15 cellular contexts compared by ENCODE assay signal in the genomic region with DNA sequence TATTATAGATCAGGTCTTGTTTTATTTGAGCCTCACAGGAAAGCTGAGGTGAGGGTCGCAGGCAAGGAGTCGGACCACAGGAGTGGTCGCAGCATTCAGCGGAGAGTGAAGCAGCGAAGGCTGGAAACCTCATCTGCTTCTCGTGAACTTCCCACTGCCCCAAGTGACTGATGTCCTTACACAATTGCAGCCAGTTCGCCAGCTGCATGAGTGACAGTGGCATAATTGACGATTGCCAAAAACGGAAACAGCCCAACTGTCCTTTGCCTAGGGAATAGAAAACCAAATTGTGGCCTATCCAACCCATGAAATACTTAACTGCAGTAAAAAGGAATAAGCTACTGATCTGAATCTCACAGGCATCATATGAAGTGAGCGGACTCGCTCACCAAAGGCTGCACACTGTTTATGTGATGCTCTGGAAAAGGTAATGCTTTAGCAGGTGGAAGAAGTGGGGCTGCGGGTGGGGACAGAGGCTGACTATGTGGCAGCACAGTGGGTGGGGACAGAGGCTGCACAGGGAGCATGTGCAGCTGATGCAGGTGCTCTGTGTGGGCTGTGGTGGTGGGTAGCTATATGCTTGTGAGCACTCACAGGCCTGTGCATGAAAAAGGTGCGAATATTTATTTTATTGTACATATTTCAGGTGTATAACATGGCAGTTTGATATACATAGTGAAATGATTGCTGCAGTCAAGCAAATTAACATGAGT. TPM values are rescaled to one million over a fixed set of nuclear protein-coding genes. Genes with fewer than 3 reads are reported as not detected.
DNase-seq lines count a peak whose midpoint lies in the region; TF ChIP-seq lines count a peak whose summit lies in the region.
"Had no signal": no experiment of that assay in that cellular context is flagged by ENCODE, and none has a peak within 500 bp of the region (broad histone marks: within the 10 kb centered on the region; RNA-seq: fewer than 3 reads in every experiment).

No MANE protein-coding gene starts in this region.

- in situ Hi-C loops in HAP-1 (cut with MboI; ENCODE audit: low sequenced_read_pairs), result no loop called here

- DNase-seq in CD1c-positive myeloid dendritic cell (ENCODE audit: extremely low spot score) (peak; percentile 85), MV-4-11 (lab: John Stamatoyannopoulos, UW) (peak; percentile 96), SKM-1 treated with dmso at 0.1 percent for 144 hours (lab: John Stamatoyannopoulos, UW; ENCODE audit: unreplicated experiment) (peak; percentile 66), H4 (ENCODE audit: low spot score) (no peak), HAP-1 (ENCODE audit: low spot score in 2 of 2) (no peak)
- DNase-seq in activated CD4-positive, alpha-beta T cell treated with anti-CD3 and anti-CD28 coated beads for 1 hour, result no peak
- DNase-seq: CD8-positive, alpha-beta memory T cell; DND-41; HCEC 1CT; IMR-90; NCI-H1092; NCI-H2107; NCI-H69; SHP77 treated with DMSO at 0.1 percent for 48 hours had no signal

- TF ChIP-seq CTCF in neutrophil (IDR thresholded peaks at IDR 0.05), result no peak

- H3K27ac ChIP-seq in neutrophil, result peak overlapping the region; percentile 70

- no peaks in the 10 kb centered on the region for H3K27me3 ChIP-seq in neutrophil
- peaks cover 15% of the 10 kb centered on the region; the same call in 1 of the 2 replicates for H3K27me3 ChIP-seq in HAP-1 (ENCODE audit: low read depth)

- H3K4me3 ChIP-seq in neutrophil (ENCODE audit: low read depth in 1 of 2, low read length in 1 of 2), result peak overlapping the region; percentile 6 to 11
- no peak overlapping the region for H3K4me3 ChIP-seq in HAP-1

- H3K4me1 ChIP-seq in neutrophil (ENCODE audit: control insufficient read depth in 1 of 2, insufficient read depth in 1 of 2, low read depth in 1 of 2, low read length in 1 of 2), result peaks cover 76 to 77% of the 10 kb centered on the region in 2 experiments
- H3K4me1 ChIP-seq in HAP-1, result no peaks in the 10 kb centered on the region

- no peaks in the 10 kb centered on the region for H3K36me3 ChIP-seq in neutrophil
- H3K36me3 ChIP-seq in HAP-1 (replicated peaks), result no peaks in the 10 kb centered on the region

- H3K9me3 ChIP-seq in neutrophil (no peaks in the 10 kb centered on the region), HAP-1 (no peaks in the 10 kb centered on the region)

RNA-seq across cellular contexts. Expression of gene NLRP3, which starts 4.2 kb away (rescaled TPM):
- total RNA-seq in H4 (2014; rRNA removed; shearing (Covaris generic)), result 0.50 TPM in 1 of 2 replicates, not detected in the other

RNA-seq across cellular contexts. Expression of gene OR2B11, which starts 46.2 kb away (rescaled TPM):
- not detected in 2 replicates for total RNA-seq in H4 (2014; rRNA removed; shearing (Covaris generic))
- total RNA-seq: CD8-positive, alpha-beta memory T cell; IMR-90 had no signal

Comparison
In these comparisons a context has a peak if more than half of its experiments do, and no peak if none do; other contexts are left out.
1. DNase-seq: peak in CD1c-positive myeloid dendritic cell (single experiment), MV-4-11 (single experiment) and SKM-1 treated with dmso at 0.1 percent for 144 hours (single experiment); none in H4 (single experiment), activated CD4-positive, alpha-beta T cell treated with anti-CD3 and anti-CD28 coated beads for 1 hour (single experiment) and HAP-1 (0 of 2).